Comparison of ENCODE assay signal across 11 cellular contexts in genomic region chr17:77385750-77386501, GRCh38.
DNase-seq lines count a peak whose midpoint lies in the region; ATAC-seq and TF ChIP-seq lines count a peak whose summit lies in the region.
"Had no signal": no experiment of that assay in that cellular context is flagged by ENCODE, and none has a peak within 500 bp of the region (broad histone marks: within the 10 kb centered on the region; RNA-seq: fewer than 3 reads in every experiment).

No MANE protein-coding gene starts in this region.

- H3K9me3 ChIP-seq in CD8-positive, alpha-beta T cell (ENCODE audit: low read length): no peaks in the 10 kb centered on the region
- H3K9me3 ChIP-seq: neutrophil had no signal

- peaks cover 16% of the 10 kb centered on the region for H3K36me3 Mint-ChIP-seq in CD8-positive, alpha-beta T cell

- peaks cover 93% of the 10 kb centered on the region for H3K4me1 ChIP-seq in CD8-positive, alpha-beta T cell (ENCODE audit: insufficient read depth, low read length)

- no peaks in the 10 kb centered on the region for H3K27me3 ChIP-seq in CD8-positive, alpha-beta T cell (ENCODE audit: insufficient read depth, low read length)
- H3K27me3 ChIP-seq: neutrophil had no signal

- H3K27ac Mint-ChIP-seq in CD8-positive, alpha-beta T cell: peak overlapping the region; percentile 85

- no peak overlapping the region for H3K4me3 Mint-ChIP-seq in CD8-positive, alpha-beta T cell

- intact Hi-C loops in CD8-positive, alpha-beta T cell (cut with DNase I, micrococcal nuclease): no loop called here
- intact Hi-C loops in posterior vena cava (cut with DNase I): no loop called here

- peaks cover 87% of the 10 kb centered on the region for H3K4me1 Mint-ChIP-seq in CD8-positive, alpha-beta T cell (ENCODE audit: low read depth)

- TF ChIP-seq CTCF in CD8-positive, alpha-beta T cell (IDR thresholded peaks at IDR 0.05): no peak
- TF ChIP-seq CTCF in foreskin fibroblast (IDR thresholded peaks at IDR 0.05; ENCODE audit: low read depth, low read length): no peak

- H3K36me3 ChIP-seq in CD8-positive, alpha-beta T cell (ENCODE audit: insufficient read depth, low read length): no peaks in the 10 kb centered on the region

- DNase-seq in CD8-positive, alpha-beta T cell: no peak
- DNase-seq in T1000 (lab: John Stamatoyannopoulos, UW) (peak; percentile 31), foreskin fibroblast (peak; percentile 80 to 83), posterior vena cava (ENCODE audit: low spot score) (peak; percentile 92), hippocampal formation (lab: John Stamatoyannopoulos, UW) (no peak), hypothalamus (lab: John Stamatoyannopoulos, UW) (no peak), medulla oblongata (ENCODE audit: extremely low spot score) (no peak)
- DNase-seq: GF-D8, MV-4-11 had no signal

- H3K27ac ChIP-seq in CD8-positive, alpha-beta T cell (ENCODE audit: low read depth, low read length): no peak overlapping the region
- H3K27ac ChIP-seq: neutrophil had no signal

- no peak for ATAC-seq in CD8-positive, alpha-beta T cell
- no peak for ATAC-seq in GM19324 (IDR thresholded peaks at IDR 0.05; ENCODE audit: low FRiP score, unreplicated experiment)

- CTCF ChIA-PET in CD8-positive, alpha-beta T cell (lab: Charles Lee): interaction anchor here (1.3 to 6.1 kb wide), 4 partner anchors 10 to 44 kb away, joined by 3 to 39 read pairs (median 28); no protein-coding TSS in a partner anchor

- H3K9me3 Mint-ChIP-seq in CD8-positive, alpha-beta T cell: no peaks in the 10 kb centered on the region

- H3K4me3 ChIP-seq in CD8-positive, alpha-beta T cell (ENCODE audit: low read depth, low read length): no peak overlapping the region
- H3K4me3 ChIP-seq in foreskin fibroblast (ENCODE audit: low read depth in 1 of 2, low read length in 2 of 2): no peak overlapping the region

- H3K27me3 Mint-ChIP-seq in CD8-positive, alpha-beta T cell (ENCODE audit: low read depth): no peaks in the 10 kb centered on the region

- POLR2A ChIA-PET in CD8-positive, alpha-beta T cell (lab: Charles Lee): no interaction called here

Comparison
In these comparisons a context has a peak if more than half of its experiments do, and no peak if none do; other contexts are left out.
1. DNase-seq: peak in T1000 (single experiment), foreskin fibroblast (2 of 2) and posterior vena cava (single experiment); none in CD8-positive, alpha-beta T cell (0 of 7), hippocampal formation (0 of 2), hypothalamus (0 of 51) and medulla oblongata (single experiment).